15 cellular contexts compared by ENCODE assay signal in genomic region chr3:193909387-193909786, GRCh38.
A peak's percentile ranks its signal among the peaks of the same experiment; 100 is the strongest.
DNase-seq lines count a peak whose midpoint lies in the region; ATAC-seq and TF ChIP-seq lines count a peak whose summit lies in the region.
"Had no signal": no experiment of that assay in that cellular context is flagged by ENCODE, and none has a peak within 500 bp of the region (broad histone marks: within the 10 kb centered on the region; RNA-seq: fewer than 3 reads in every experiment).

No MANE protein-coding gene starts in this region.

- CTCF ChIA-PET in activated CD4-positive, alpha-beta T cell treated with anti-CD3 and anti-CD28 coated beads, Interleukin-2, amount 10 ng/mL, durations not matched to agents 7 days and 5 days (lab: Charles Lee) = no interaction called here

- peaks cover 0 to 24% (median 0%) of the 10 kb centered on the region in 4 donors for H3K4me1 ChIP-seq in tibial nerve

- TF ChIP-seq EP300 in tibial nerve (IDR thresholded peaks at IDR 0.05) = no peak

- POLR2A ChIA-PET in activated CD4-positive, alpha-beta T cell treated with anti-CD3 and anti-CD28 coated beads, Interleukin-2, amount 10 ng/mL, durations not matched to agents 7 days and 5 days (lab: Charles Lee) = no interaction called here

- H3K27ac ChIP-seq in tibial nerve = no peak overlapping the region
- H3K27ac ChIP-seq: cardiac muscle cell, neural progenitor cell, tibial artery had no signal

- H3K36me3 ChIP-seq in tibial nerve = no peaks in the 10 kb centered on the region
- H3K36me3 ChIP-seq: cardiac muscle cell, neural progenitor cell, tibial artery had no signal

- H3K9me3 ChIP-seq in tibial nerve = peaks cover 0 to 4% (median 2%) of the 10 kb centered on the region in 4 donors

- H3K27me3 ChIP-seq in tibial nerve = no peaks in the 10 kb centered on the region
- H3K27me3 ChIP-seq: cardiac muscle cell, neural progenitor cell had no signal

- H3K27me3 Mint-ChIP-seq in activated CD4-positive, alpha-beta T cell treated with anti-CD3 and anti-CD28 coated beads, Interleukin-2, amount 10 ng/mL, durations not matched to agents 7 days and 5 days = no peaks in the 10 kb centered on the region
- peaks cover 1% of the 10 kb centered on the region for H3K27me3 Mint-ChIP-seq in stimulated activated memory B cell treated with anti-CD40 and anti-IgM and Interleukin-4, amounts not matched to agents 10 μg/mL and 1 μg/mL and 100 μg/mL, for 72 hours

- TF ChIP-seq POLR2A in tibial nerve (IDR thresholded peaks at IDR 0.05) = no peak

- no peak overlapping the region for H3K27ac Mint-ChIP-seq in activated CD4-positive, alpha-beta T cell treated with anti-CD3 and anti-CD28 coated beads, Interleukin-2, amount 10 ng/mL, durations not matched to agents 7 days and 5 days
- no peak overlapping the region for H3K27ac Mint-ChIP-seq in stimulated activated memory B cell treated with anti-CD40 and anti-IgM and Interleukin-4, amounts not matched to agents 10 μg/mL and 1 μg/mL and 100 μg/mL, for 72 hours
- H3K27ac Mint-ChIP-seq: activated CD4-positive, alpha-beta T cell treated with anti-CD3 and anti-CD28 coated beads, Interleukin-2, amount 10 ng/mL, durations not matched to agents 24 days and 14 days; neural progenitor cell had no signal

- peak; percentile 4 for DNase-seq in activated CD4-positive, alpha-beta T cell treated with anti-CD3 and anti-CD28 coated beads for 48 hours
- no peak for DNase-seq in activated CD4-positive, alpha-beta T cell treated with anti-CD3 and anti-CD28 coated beads, Interleukin-2, amount 10 ng/mL, durations not matched to agents 7 days and 5 days
- no peak for DNase-seq in tibial nerve (ENCODE audit: low spot score in 2 of 2)
- no peak for DNase-seq in A172 (ENCODE audit: low spot score)
- DNase-seq: activated CD4-positive, alpha-beta T cell treated with anti-CD3 and anti-CD28 coated beads, Interleukin-2, amount 10 ng/mL, durations not matched to agents 24 days and 14 days; activated naive CD4-positive, alpha-beta T cell; left colon; small intestine; tibial artery had no signal

- WGBS in tibial nerve, 2 donors = 84 to 93% methylated on average over 2 of the region's 2 CpGs

- peaks cover 29% of the 10 kb centered on the region for H3K4me1 Mint-ChIP-seq in activated CD4-positive, alpha-beta T cell treated with anti-CD3 and anti-CD28 coated beads, Interleukin-2, amount 10 ng/mL, durations not matched to agents 7 days and 5 days
- peaks cover 7% of the 10 kb centered on the region for H3K4me1 Mint-ChIP-seq in stimulated activated memory B cell treated with anti-CD40 and anti-IgM and Interleukin-4, amounts not matched to agents 10 μg/mL and 1 μg/mL and 100 μg/mL, for 72 hours

- peaks cover 12% of the 10 kb centered on the region for H3K9me3 Mint-ChIP-seq in activated CD4-positive, alpha-beta T cell treated with anti-CD3 and anti-CD28 coated beads, Interleukin-2, amount 10 ng/mL, durations not matched to agents 7 days and 5 days
- peaks cover 3% of the 10 kb centered on the region for H3K9me3 Mint-ChIP-seq in stimulated activated memory B cell treated with anti-CD40 and anti-IgM and Interleukin-4, amounts not matched to agents 10 μg/mL and 1 μg/mL and 100 μg/mL, for 72 hours

- no peaks in the 10 kb centered on the region for H3K36me3 Mint-ChIP-seq in activated CD4-positive, alpha-beta T cell treated with anti-CD3 and anti-CD28 coated beads, Interleukin-2, amount 10 ng/mL, durations not matched to agents 7 days and 5 days (ENCODE audit: low read depth)
- no peaks in the 10 kb centered on the region for H3K36me3 Mint-ChIP-seq in stimulated activated memory B cell treated with anti-CD40 and anti-IgM and Interleukin-4, amounts not matched to agents 10 μg/mL and 1 μg/mL and 100 μg/mL, for 72 hours
- H3K36me3 Mint-ChIP-seq: neural progenitor cell had no signal

- no peak for TF ChIP-seq CTCF in tibial nerve (IDR thresholded peaks at IDR 0.05)

- H3K4me3 Mint-ChIP-seq in activated CD4-positive, alpha-beta T cell treated with anti-CD3 and anti-CD28 coated beads, Interleukin-2, amount 10 ng/mL, durations not matched to agents 7 days and 5 days = no peak overlapping the region
- no peak overlapping the region for H3K4me3 Mint-ChIP-seq in stimulated activated memory B cell treated with anti-CD40 and anti-IgM and Interleukin-4, amounts not matched to agents 10 μg/mL and 1 μg/mL and 100 μg/mL, for 72 hours
- H3K4me3 Mint-ChIP-seq: activated CD4-positive, alpha-beta T cell treated with anti-CD3 and anti-CD28 coated beads, Interleukin-2, amount 10 ng/mL, durations not matched to agents 24 days and 14 days; neural progenitor cell had no signal

- no peak overlapping the region for H3K4me3 ChIP-seq in tibial nerve
- H3K4me3 ChIP-seq: cardiac muscle cell, neural progenitor cell, tibial artery had no signal

- peak; percentile 93 for ATAC-seq in GM21360 (IDR thresholded peaks at IDR 0.05; ENCODE audit: unreplicated experiment)
- ATAC-seq in HG03439 (IDR thresholded peaks at IDR 0.05; ENCODE audit: unreplicated experiment) = peak; percentile 83
- peak; percentile 58 for ATAC-seq in stimulated activated memory B cell treated with anti-CD40 and anti-IgM and Interleukin-4, amounts not matched to agents 10 μg/mL and 1 μg/mL and 100 μg/mL, for 72 hours
- no peak for ATAC-seq in HG03342 (IDR thresholded peaks at IDR 0.05; ENCODE audit: unreplicated experiment)
- ATAC-seq: left colon had no signal
